ENCODE assay signal across 8 cellular contexts in the genomic region with DNA sequence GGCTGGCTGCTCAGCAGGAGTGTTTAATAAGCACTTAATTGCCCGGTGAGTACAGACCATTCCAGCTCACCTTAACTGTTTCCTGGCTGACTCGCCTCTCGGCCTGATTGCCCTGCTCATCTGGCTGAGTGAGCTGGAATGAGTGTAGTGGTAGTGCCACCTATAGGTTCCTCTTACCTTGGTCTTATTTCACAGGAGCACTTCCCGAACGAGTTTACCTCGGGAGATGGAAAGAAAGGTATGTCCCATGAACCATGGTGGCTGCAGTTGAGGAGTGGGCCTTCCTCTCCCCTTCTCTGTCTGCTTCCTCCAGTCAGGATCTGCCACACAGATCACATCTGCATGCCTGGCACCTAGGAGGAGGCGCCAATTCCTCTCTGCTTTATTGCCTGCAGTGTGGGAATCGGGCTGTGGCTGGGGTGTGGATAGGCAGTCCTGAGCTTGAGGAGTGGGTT. TPM values are rescaled to one million over a fixed set of nuclear protein-coding genes. Genes with fewer than 3 reads are reported as not detected.
DNase-seq lines count a peak whose midpoint lies in the region; ATAC-seq, FAIRE-seq and TF ChIP-seq lines count a peak whose summit lies in the region.

No MANE protein-coding gene starts in this region.

- H4K20me1 ChIP-seq in SK-N-SH (ENCODE audit: insufficient read depth) (no peaks in the 10 kb centered on the region), HepG2 (ENCODE audit: insufficient read depth, low read length) (no peaks in the 10 kb centered on the region)

- H3K4me2 ChIP-seq in SK-N-SH (no peak overlapping the region), HepG2 (ENCODE audit: low read depth, low read length) (peak overlapping the region; percentile 68)

- H2AFZ ChIP-seq in SK-N-SH (ENCODE audit: low read depth) (0 out of 2 replicates have a peak overlapping the region, but pooled peaks have one; percentile 9), HepG2 (ENCODE audit: low read length) (peak overlapping the region; percentile 48)

- H3K36me3 ChIP-seq in right atrium auricular region (no peaks in the 10 kb centered on the region), SK-N-SH (replicated peaks in 1 of 2; ENCODE audit: control insufficient read depth in 1 of 2, insufficient read depth in 2 of 2, low read length in 1 of 2) (no peaks in the 10 kb centered on the region), brain microvascular endothelial cell (replicated peaks) (no peaks in the 10 kb centered on the region), HepG2 (replicated peaks in 1 of 2; ENCODE audit: control insufficient read depth in 1 of 2, insufficient read depth in 2 of 2, low read length in 2 of 2) (no peaks in the 10 kb centered on the region), thyroid gland (no peaks in the 10 kb centered on the region)

- H3K4me1 ChIP-seq in right atrium auricular region (peaks cover 0 to 20% of the 10 kb centered on the region in 2 donors), SK-N-SH (ENCODE audit: control insufficient read depth in 1 of 2, insufficient read depth in 2 of 2, low read depth in 1 of 2, low read length in 1 of 2) (peaks cover 12 to 57% of the 10 kb centered on the region in 2 experiments; a peak in 3 of 4 replicates), HepG2 (ENCODE audit: insufficient read depth, low read length) (peaks cover 75% of the 10 kb centered on the region), thyroid gland (peaks cover 4 to 9% of the 10 kb centered on the region in 2 donors)

- TF ChIP-seq RAD21 in SK-N-SH (IDR thresholded peaks at IDR 0.05; ENCODE audit: low read length) (peak; percentile 88), HepG2 (CRISPR knock-in tag; IDR thresholded peaks at IDR 0.05) (peak; percentile 95)

- H3K9me2 ChIP-seq in SK-N-SH: no peaks in the 10 kb centered on the region

- H3K27me3 ChIP-seq in right atrium auricular region (no peaks in the 10 kb centered on the region), SK-N-SH (ENCODE audit: insufficient read depth) (no peaks in the 10 kb centered on the region), brain microvascular endothelial cell (replicated peaks) (no peaks in the 10 kb centered on the region), HepG2 (ENCODE audit: control insufficient read depth in 1 of 2, insufficient read depth in 2 of 2, low read length in 2 of 2) (no peaks in the 10 kb centered on the region), thyroid gland (no peaks in the 10 kb centered on the region)

- POLR2A ChIA-PET in SK-N-SH (lab: Yijun Ruan, JAX) (interaction anchor here (0.7 to 1.0 kb wide), 3 partner anchors 80 to 129 kb away, joined by 3 to 4 read pairs (median 4); no protein-coding TSS in a partner anchor), HepG2 (lab: Yijun Ruan, JAX) (interaction anchor here (1.1 to 4.6 kb wide), 3 partner anchors 16 to 99 kb away, joined by 4 to 46 read pairs (median 24); no protein-coding TSS in a partner anchor)

- ATAC-seq in Right ventricle myocardium superior (ENCODE audit: poor library complexity) (peak; percentile 75), HepG2 (peak; percentile 86), GM19035 (IDR thresholded peaks at IDR 0.05; ENCODE audit: unreplicated experiment) (no peak)

- no peaks in the 10 kb centered on the region for H3F3A ChIP-seq in SK-N-SH (replicated peaks; ENCODE audit: insufficient read depth)

- H3K9me3 ChIP-seq in right atrium auricular region (no peaks in the 10 kb centered on the region), SK-N-SH (no peaks in the 10 kb centered on the region), HepG2 (ENCODE audit: low read length) (no peaks in the 10 kb centered on the region), thyroid gland (no peaks in the 10 kb centered on the region)

- intact Hi-C loops in Right ventricle myocardium superior (cut with DNase I): loop anchor here (10.0 kb wide), 1 partner anchor 337 kb away; a partner anchor contains a TSS
- intact Hi-C loops in HepG2 (cut with micrococcal nuclease; ENCODE audit: unreplicated experiment): loop anchor here (1.0 to 2.0 kb wide), 2 partner anchors 15 to 99 kb away; no protein-coding TSS in a partner anchor
- intact Hi-C loops in thyroid gland (cut with DNase I): loop anchor here (5.0 kb wide), 2 partner anchors 100 to 195 kb away; no protein-coding TSS in a partner anchor

- H3K27ac ChIP-seq in right atrium auricular region (no peak overlapping the region), SK-N-SH (ENCODE audit: low read depth in 2 of 2, low read length in 1 of 2) (peak overlapping the region in 1 of 2 experiments; percentile 63; a peak in 2 of 4 replicates), brain microvascular endothelial cell (no peak overlapping the region), HepG2 (ENCODE audit: extremely low read length, insufficient read depth, low read length) (no peak overlapping the region), thyroid gland (no peak overlapping the region)

- no peaks in the 10 kb centered on the region for H3K79me2 ChIP-seq in SK-N-SH (ENCODE audit: insufficient read depth)
- no peaks in the 10 kb centered on the region for H3K79me2 ChIP-seq in HepG2 (ENCODE audit: insufficient read depth, low read length)

- H3K4me3 ChIP-seq in right atrium auricular region: no peak overlapping the region
- no peak overlapping the region for H3K4me3 ChIP-seq in SK-N-SH (ENCODE audit: low read depth in 2 of 2, low read length in 1 of 2)
- no peak overlapping the region for H3K4me3 ChIP-seq in brain microvascular endothelial cell (ENCODE audit: low read depth, low read length)
- peak overlapping the region in 1 of 3 experiments; percentile 48; a peak in 2 of 6 replicates for H3K4me3 ChIP-seq in HepG2 (replicated peaks in 1 of 3; ENCODE audit: insufficient read depth in 1 of 3, low read depth in 2 of 3, low read length in 3 of 3)
- no peak overlapping the region for H3K4me3 ChIP-seq in thyroid gland (replicated peaks in 1 of 3)

- TF ChIP-seq POLR2A in HepG2 (IDR thresholded peaks at IDR 0.05; ENCODE audit: insufficient read depth in 1 of 2, low read depth in 2 of 2, low read length in 2 of 2) (no peak), thyroid gland (IDR thresholded peaks at IDR 0.05) (no peak)

- DNase-seq in Right ventricle myocardium superior: no peak
- no peak for DNase-seq in right atrium auricular region (ENCODE audit: low spot score)
- DNase-seq in NCI-H1105 treated with DMSO at 0.1 percent for 48 hours (lab: John Stamatoyannopoulos, UW): peak; percentile 93
- peak; percentile 72 for DNase-seq in SK-N-SH
- DNase-seq in brain microvascular endothelial cell: peak; percentile 41
- DNase-seq in HepG2 (ENCODE audit: low spot score): peak; percentile 86
- peak; percentile 80 for DNase-seq in thyroid gland

- no TSS peak for BruUV-seq in HepG2 (replicated peaks; lab: Mats Ljungman, UMichigan)

- CTCF ChIA-PET in SK-N-SH (lab: Yijun Ruan, JAX) (interaction anchor here (0.6 to 5.4 kb wide), 38 partner anchors 14 to 353 kb away, joined by 3 to 59 read pairs (median 4); a partner anchor contains a TSS), HepG2 (lab: Yijun Ruan, JAX; ENCODE audit: low intra/inter-chr PET ratio, low total read pairs) (interaction anchor here (1.4 to 2.4 kb wide), 2 partner anchors 98 to 101 kb away, joined by 7 to 15 read pairs; no protein-coding TSS in a partner anchor)

- no peak overlapping the region for H3K9ac ChIP-seq in SK-N-SH
- peak overlapping the region; percentile 36 for H3K9ac ChIP-seq in HepG2 (ENCODE audit: insufficient read depth, low read depth, low read length)

- TF ChIP-seq EP300 in SK-N-SH (IDR thresholded peaks at IDR 0.05; ENCODE audit: borderline replicate concordance in 1 of 2, low read depth in 1 of 2, low read length in 1 of 2): peak in 1 of 2 experiments; percentile 53; a peak in 1 of 4 replicates
- 0 out of 4 replicates have a peak, but pooled peaks of 1 of the 2 experiments have one; percentile 19 for TF ChIP-seq EP300 in HepG2 (IDR thresholded peaks at IDR 0.05; ENCODE audit: low read depth in 2 of 2, low read length in 2 of 2)
- no peak for TF ChIP-seq EP300 in HepG2 (CRISPR knock-in tag; IDR thresholded peaks at IDR 0.05; ENCODE audit: borderline replicate concordance)

- WGBS in SK-N-SH (ENCODE audit: low lambda C conversion rate): 29% methylated on average over 8 of the region's 8 CpGs
- 0% methylated on average over 5 of the region's 8 CpGs for WGBS in HepG2 (ENCODE audit: low lambda C conversion rate)
- 22 to 27% methylated on average over 8 of the region's 8 CpGs for WGBS in thyroid gland, 2 donors

- in situ Hi-C loops in brain microvascular endothelial cell (cut with HindIII; ENCODE audit: low pct_ligation_motif_present, low sequenced_read_pairs) (loop anchor here (25.0 kb wide), 1 partner anchor 185 kb away; no protein-coding TSS in a partner anchor), HepG2 (cut with HindIII; ENCODE audit: extremely low pct_ligation_motif_present, low pct_unique_long_range_greater_than_20kb) (loop anchor here (5.0 kb wide), 1 partner anchor 100 kb away; no protein-coding TSS in a partner anchor)

- TF ChIP-seq CTCF in right atrium auricular region (IDR thresholded peaks at IDR 0.05) (peak in 1 of 2 donors; percentile 61), SK-N-SH (IDR thresholded peaks at IDR 0.05) (peak; percentile 63), brain microvascular endothelial cell (IDR thresholded peaks at IDR 0.05; ENCODE audit: low read depth, low read length, missing control alignments) (peak; percentile 68), HepG2 (CRISPR knock-in tag; IDR thresholded peaks at IDR 0.05) (peak; percentile 99), thyroid gland (IDR thresholded peaks at IDR 0.05) (peak in 5 of 6 experiments; percentile 15 to 73 (median 56))

- FAIRE-seq in HepG2 (lab: Jason Lieb, UNC): peak; percentile 98

RNA-seq across cellular contexts. Expression of a gene that starts 26.7 kb away (rescaled TPM):
- total RNA-seq in Right ventricle myocardium superior (1.7 TPM), right atrium auricular region (1 to 10 TPM; 1.7 to 2.4 TPM), HepG2 (2016; rRNA removed; fragmentation: Illumina TruSeq; extraction: Trizol) (0.60 and 1.2 TPM in 2 replicates), thyroid gland (not detected)
- polyA plus RNA-seq in SK-N-SH (2012; rRNA removed) (0.30 and 0.49 TPM in 2 replicates), HepG2 (2011; rRNA removed) (0.38 and 0.59 TPM in 2 replicates)
- polyA plus RNA-seq in SK-N-SH (2012; cell fraction: cytosol; rRNA removed): 0.14 and 0.20 TPM in 2 replicates
- polyA plus RNA-seq in SK-N-SH (2012; cell fraction: nucleus; rRNA removed): 1.4 and 1.7 TPM in 2 replicates
- total RNA-seq in HepG2 (2016; cell fraction: cytosol; rRNA removed; fragmentation: Illumina TruSeq; extraction: Trizol; ENCODE audit: low read depth): 0.53 and 0.61 TPM in 2 replicates
- total RNA-seq in HepG2 (2016; cell fraction: insoluble cytoplasmic fraction; rRNA removed; fragmentation: Illumina TruSeq; extraction: Trizol): 0.43 and 0.89 TPM in 2 replicates
- 0.90 and 0.96 TPM in 2 replicates for total RNA-seq in HepG2 (2016; cell fraction: membrane; rRNA removed; fragmentation: Illumina TruSeq; extraction: Trizol)
- 1.0 and 1.1 TPM in 2 replicates for total RNA-seq in HepG2 (2016; cell fraction: nucleus; rRNA removed; fragmentation: Illumina TruSeq; extraction: Trizol)
- polyA plus RNA-seq in HepG2 (2011; cell fraction: cytosol; rRNA removed): 0.24 and 0.28 TPM in 2 replicates
- 0.84 and 1.1 TPM in 2 replicates for polyA plus RNA-seq in HepG2 (2011; cell fraction: nucleus; rRNA removed)
- 0.49 and 1.2 TPM in 2 replicates for polyA plus RNA-seq in HepG2 (2012)
- polyA plus RNA-seq in HepG2 (2016; cell fraction: cytosol; fragmentation: Illumina TruSeq; extraction: Trizol; ENCODE audit: low read depth): 0.42 and 0.53 TPM in 2 replicates
- polyA plus RNA-seq in HepG2 (2016; cell fraction: insoluble cytoplasmic fraction; fragmentation: Illumina TruSeq; extraction: Trizol; ENCODE audit: low read depth): 0.80 and 0.84 TPM in 2 replicates
- polyA plus RNA-seq in HepG2 (2016; cell fraction: membrane; fragmentation: Illumina TruSeq; extraction: Trizol; ENCODE audit: low read depth): 0.63 and 0.65 TPM in 2 replicates
- 1.5 and 1.6 TPM in 2 replicates for polyA plus RNA-seq in HepG2 (2016; cell fraction: nucleus; fragmentation: Illumina TruSeq; extraction: Trizol; ENCODE audit: insufficient read depth, low read depth)
- 0.05 and 0.22 TPM in 2 replicates for polyA minus RNA-seq in HepG2 (2011; rRNA and poly(A)+ RNA removed; ENCODE audit: low replicate concordance)
- polyA minus RNA-seq in HepG2 (2011; cell fraction: cytosol; rRNA and poly(A)+ RNA removed): not detected in 2 replicates
- 0.77 and 0.99 TPM in 2 replicates for polyA minus RNA-seq in HepG2 (2011; cell fraction: nucleus; rRNA and poly(A)+ RNA removed)

RNA-seq across cellular contexts. Expression of a gene that starts 33.1 kb away (rescaled TPM):
- total RNA-seq in Right ventricle myocardium superior (291 TPM), right atrium auricular region (100 to 1,000 TPM; 132 to 147 TPM), HepG2 (2016; rRNA removed; fragmentation: Illumina TruSeq; extraction: Trizol) (125 and 128 TPM in 2 replicates), thyroid gland (10 to 100 TPM; 51.6 to 89.7 (median 74.2) TPM)
- polyA plus RNA-seq in SK-N-SH (2012; rRNA removed) (71.0 and 80.7 TPM in 2 replicates), HepG2 (2011; rRNA removed) (245 and 282 TPM in 2 replicates)
- 41.7 and 56.7 TPM in 2 replicates for polyA plus RNA-seq in SK-N-SH (2012; cell fraction: cytosol; rRNA removed)
- polyA plus RNA-seq in SK-N-SH (2012; cell fraction: nucleus; rRNA removed): 80.2 and 104 TPM in 2 replicates
- 57.0 and 62.1 TPM in 2 replicates for total RNA-seq in HepG2 (2016; cell fraction: cytosol; rRNA removed; fragmentation: Illumina TruSeq; extraction: Trizol; ENCODE audit: low read depth)
- total RNA-seq in HepG2 (2016; cell fraction: insoluble cytoplasmic fraction; rRNA removed; fragmentation: Illumina TruSeq; extraction: Trizol): 114 and 129 TPM in 2 replicates
- 156 and 159 TPM in 2 replicates for total RNA-seq in HepG2 (2016; cell fraction: membrane; rRNA removed; fragmentation: Illumina TruSeq; extraction: Trizol)
- 69.6 and 73.3 TPM in 2 replicates for total RNA-seq in HepG2 (2016; cell fraction: nucleus; rRNA removed; fragmentation: Illumina TruSeq; extraction: Trizol)
- 177 and 210 TPM in 2 replicates for polyA plus RNA-seq in HepG2 (2011; cell fraction: cytosol; rRNA removed)
- 217 and 220 TPM in 2 replicates for polyA plus RNA-seq in HepG2 (2011; cell fraction: nucleus; rRNA removed)
- 123 and 145 TPM in 2 replicates for polyA plus RNA-seq in HepG2 (2012)
- polyA plus RNA-seq in HepG2 (2016; cell fraction: cytosol; fragmentation: Illumina TruSeq; extraction: Trizol; ENCODE audit: low read depth): 33.4 and 34.1 TPM in 2 replicates
- 101 and 109 TPM in 2 replicates for polyA plus RNA-seq in HepG2 (2016; cell fraction: insoluble cytoplasmic fraction; fragmentation: Illumina TruSeq; extraction: Trizol; ENCODE audit: low read depth)
- 91.3 and 96.0 TPM in 2 replicates for polyA plus RNA-seq in HepG2 (2016; cell fraction: membrane; fragmentation: Illumina TruSeq; extraction: Trizol; ENCODE audit: low read depth)
- 119 and 131 TPM in 2 replicates for polyA plus RNA-seq in HepG2 (2016; cell fraction: nucleus; fragmentation: Illumina TruSeq; extraction: Trizol; ENCODE audit: insufficient read depth, low read depth)
- 194 and 636 TPM in 2 replicates for polyA minus RNA-seq in HepG2 (2011; rRNA and poly(A)+ RNA removed; ENCODE audit: low replicate concordance)
- polyA minus RNA-seq in HepG2 (2011; cell fraction: cytosol; rRNA and poly(A)+ RNA removed): 178 and 203 TPM in 2 replicates
- polyA minus RNA-seq in HepG2 (2011; cell fraction: nucleus; rRNA and poly(A)+ RNA removed): 53.7 and 80.4 TPM in 2 replicates

RNA-seq across cellular contexts. Expression of a gene that starts 34.0 kb away (rescaled TPM):
- total RNA-seq in Right ventricle myocardium superior (63.1 TPM), right atrium auricular region (100 to 1,000 TPM; 100 to 125 TPM), HepG2 (2016; rRNA removed; fragmentation: Illumina TruSeq; extraction: Trizol) (209 and 287 TPM in 2 replicates), thyroid gland (100 to 1,000 TPM in 3 of 4 donors, 10 to 100 TPM in 1; 96.9 to 216 (median 145) TPM)
- polyA plus RNA-seq in SK-N-SH (2012; rRNA removed) (177 and 212 TPM in 2 replicates), HepG2 (2011; rRNA removed) (107 and 110 TPM in 2 replicates)
- polyA plus RNA-seq in SK-N-SH (2012; cell fraction: cytosol; rRNA removed): 176 and 201 TPM in 2 replicates
- polyA plus RNA-seq in SK-N-SH (2012; cell fraction: nucleus; rRNA removed): 95.0 and 101 TPM in 2 replicates
- total RNA-seq in HepG2 (2016; cell fraction: cytosol; rRNA removed; fragmentation: Illumina TruSeq; extraction: Trizol; ENCODE audit: low read depth): 29.0 and 31.7 TPM in 2 replicates
- 214 and 298 TPM in 2 replicates for total RNA-seq in HepG2 (2016; cell fraction: insoluble cytoplasmic fraction; rRNA removed; fragmentation: Illumina TruSeq; extraction: Trizol)
- 35.4 and 36.1 TPM in 2 replicates for total RNA-seq in HepG2 (2016; cell fraction: membrane; rRNA removed; fragmentation: Illumina TruSeq; extraction: Trizol)
- 83.7 and 87.5 TPM in 2 replicates for total RNA-seq in HepG2 (2016; cell fraction: nucleus; rRNA removed; fragmentation: Illumina TruSeq; extraction: Trizol)
- polyA plus RNA-seq in HepG2 (2011; cell fraction: cytosol; rRNA removed): 278 and 291 TPM in 2 replicates
- polyA plus RNA-seq in HepG2 (2011; cell fraction: nucleus; rRNA removed): 55.5 and 61.4 TPM in 2 replicates
- 178 and 251 TPM in 2 replicates for polyA plus RNA-seq in HepG2 (2012)
- polyA plus RNA-seq in HepG2 (2016; cell fraction: cytosol; fragmentation: Illumina TruSeq; extraction: Trizol; ENCODE audit: low read depth): 35.3 and 40.6 TPM in 2 replicates
- 420 and 438 TPM in 2 replicates for polyA plus RNA-seq in HepG2 (2016; cell fraction: insoluble cytoplasmic fraction; fragmentation: Illumina TruSeq; extraction: Trizol; ENCODE audit: low read depth)
- polyA plus RNA-seq in HepG2 (2016; cell fraction: membrane; fragmentation: Illumina TruSeq; extraction: Trizol; ENCODE audit: low read depth): 35.8 and 37.4 TPM in 2 replicates
- 132 and 146 TPM in 2 replicates for polyA plus RNA-seq in HepG2 (2016; cell fraction: nucleus; fragmentation: Illumina TruSeq; extraction: Trizol; ENCODE audit: insufficient read depth, low read depth)
- 134 and 369 TPM in 2 replicates for polyA minus RNA-seq in HepG2 (2011; rRNA and poly(A)+ RNA removed; ENCODE audit: low replicate concordance)
- 72.3 and 74.0 TPM in 2 replicates for polyA minus RNA-seq in HepG2 (2011; cell fraction: cytosol; rRNA and poly(A)+ RNA removed)
- polyA minus RNA-seq in HepG2 (2011; cell fraction: nucleus; rRNA and poly(A)+ RNA removed): 83.2 and 93.4 TPM in 2 replicates

Comparison
In these comparisons a context has a peak if more than half of its experiments do, and no peak if none do; other contexts are left out.
1. DNase-seq: peak in NCI-H1105 treated with DMSO at 0.1 percent for 48 hours (single experiment), SK-N-SH (single experiment), brain microvascular endothelial cell (single experiment), HepG2 (single experiment) and thyroid gland (2 of 2); none in Right ventricle myocardium superior (single experiment) and right atrium auricular region (single experiment).